1 cellular context compared by ENCODE assay signal in genomic region chr7:122315507-122316466, GRCh38.
TF ChIP-seq lines count a peak whose summit lies in the region.

No MANE protein-coding gene starts in this region.

TF ChIP-seq in SK-N-SH treated with all-trans-retinoic acid at 6 μM for 48 hours, 23 proteins besides CTCF, POLR2A, EP300 and RAD21 (continued from another document):
- TF ChIP-seq, protein P1, sequence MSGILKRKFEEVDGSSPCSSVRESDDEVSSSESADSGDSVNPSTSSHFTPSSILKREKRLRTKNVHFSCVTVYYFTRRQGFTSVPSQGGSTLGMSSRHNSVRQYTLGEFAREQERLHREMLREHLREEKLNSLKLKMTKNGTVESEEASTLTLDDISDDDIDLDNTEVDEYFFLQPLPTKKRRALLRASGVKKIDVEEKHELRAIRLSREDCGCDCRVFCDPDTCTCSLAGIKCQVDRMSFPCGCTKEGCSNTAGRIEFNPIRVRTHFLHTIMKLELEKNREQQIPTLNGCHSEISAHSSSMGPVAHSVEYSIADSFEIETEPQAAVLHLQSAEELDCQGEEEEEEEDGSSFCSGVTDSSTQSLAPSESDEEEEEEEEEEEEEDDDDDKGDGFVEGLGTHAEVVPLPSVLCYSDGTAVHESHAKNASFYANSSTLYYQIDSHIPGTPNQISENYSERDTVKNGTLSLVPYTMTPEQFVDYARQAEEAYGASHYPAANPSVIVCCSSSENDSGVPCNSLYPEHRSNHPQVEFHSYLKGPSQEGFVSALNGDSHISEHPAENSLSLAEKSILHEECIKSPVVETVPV (CRISPR knock-in tag; IDR thresholded peaks at IDR 0.05), result no peak
- TF ChIP-seq OSR1 (CRISPR knock-in tag; IDR thresholded peaks at IDR 0.05), result no peak
- TF ChIP-seq PATZ1 (CRISPR knock-in tag; IDR thresholded peaks at IDR 0.05; ENCODE audit: borderline replicate concordance), result no peak
- TF ChIP-seq, protein P2, sequence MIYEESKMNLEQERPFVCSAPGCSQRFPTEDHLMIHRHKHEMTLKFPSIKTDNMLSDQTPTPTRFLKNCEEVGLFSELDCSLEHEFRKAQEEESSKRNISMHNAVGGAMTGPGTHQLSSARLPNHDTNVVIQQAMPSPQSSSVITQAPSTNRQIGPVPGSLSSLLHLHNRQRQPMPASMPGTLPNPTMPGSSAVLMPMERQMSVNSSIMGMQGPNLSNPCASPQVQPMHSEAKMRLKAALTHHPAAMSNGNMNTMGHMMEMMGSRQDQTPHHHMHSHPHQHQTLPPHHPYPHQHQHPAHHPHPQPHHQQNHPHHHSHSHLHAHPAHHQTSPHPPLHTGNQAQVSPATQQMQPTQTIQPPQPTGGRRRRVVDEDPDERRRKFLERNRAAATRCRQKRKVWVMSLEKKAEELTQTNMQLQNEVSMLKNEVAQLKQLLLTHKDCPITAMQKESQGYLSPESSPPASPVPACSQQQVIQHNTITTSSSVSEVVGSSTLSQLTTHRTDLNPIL (CRISPR knock-in tag; IDR thresholded peaks at IDR 0.05; ENCODE audit: low read depth), result no peak
- no peak for TF ChIP-seq ZNF8 (CRISPR knock-in tag; IDR thresholded peaks at IDR 0.05)
- no peak for TF ChIP-seq ISL1 (CRISPR knock-in tag; IDR thresholded peaks at IDR 0.05)
- no peak for TF ChIP-seq CSDC2 (CRISPR knock-in tag; IDR thresholded peaks at IDR 0.05)
- no peak for TF ChIP-seq TCF4 (CRISPR knock-in tag; IDR thresholded peaks at IDR 0.05; ENCODE audit: borderline replicate concordance)
- TF ChIP-seq RARB (CRISPR knock-in tag; IDR thresholded peaks at IDR 0.05), result no peak
- no peak for TF ChIP-seq ZC3H10 (CRISPR knock-in tag; IDR thresholded peaks at IDR 0.05)
- TF ChIP-seq ARNTL (CRISPR knock-in tag; IDR thresholded peaks at IDR 0.05; ENCODE audit: borderline replicate concordance, low read depth), result no peak
TF ChIP-seq in SK-N-SH treated with all-trans-retinoic acid at 6 μM for 48 hours: peak in this region for 0.
